Comparison of ENCODE assay signal across 3 cellular contexts in the genomic region with DNA sequence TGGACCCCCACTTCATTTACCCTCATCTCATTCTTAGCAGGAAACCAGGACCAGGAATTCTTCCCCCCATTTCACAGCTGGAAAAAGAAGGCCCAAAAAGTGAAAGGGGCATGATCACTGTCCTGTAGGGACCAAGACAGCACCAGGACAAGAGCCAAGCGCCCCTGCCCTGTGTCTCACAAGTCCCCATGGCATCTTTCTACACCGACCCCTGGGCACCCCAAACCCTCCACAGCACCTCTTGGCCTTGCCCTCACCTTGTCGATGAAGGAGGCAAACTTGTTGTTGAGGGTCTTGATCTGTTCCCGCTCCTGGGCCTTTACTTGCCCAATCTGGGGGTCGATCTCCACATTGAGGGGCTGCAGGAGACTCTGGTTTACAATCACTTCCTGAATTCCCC. TPM values are rescaled to one million over a fixed set of nuclear protein-coding genes. Genes with fewer than 3 reads are reported as not detected.
"Had no signal": no experiment of that assay in that cellular context is flagged by ENCODE, and none has a peak within 500 bp of the region (broad histone marks: within the 10 kb centered on the region; RNA-seq: fewer than 3 reads in every experiment).

No MANE protein-coding gene starts in this region.

- H3K4me3 ChIP-seq: GM12878 had no signal

- DNase-seq: GDM1, GF-D8 had no signal

- ATAC-seq: GM12878 had no signal

RNA-seq across cellular contexts. Expression of a gene that starts 0.7 kb away (rescaled TPM):
- total RNA-seq: GM12878 had no signal

RNA-seq across cellular contexts. Expression of a gene that starts 19.5 kb away (rescaled TPM):
- total RNA-seq: GM12878 had no signal

RNA-seq across cellular contexts. Expression of a gene that starts 37.5 kb away (rescaled TPM):
- total RNA-seq: GM12878 had no signal

RNA-seq across cellular contexts. Expression of a gene that starts 57.7 kb away (rescaled TPM):
- total RNA-seq: GM12878 had no signal
